2 cellular contexts compared by ENCODE assay signal in the genomic region with DNA sequence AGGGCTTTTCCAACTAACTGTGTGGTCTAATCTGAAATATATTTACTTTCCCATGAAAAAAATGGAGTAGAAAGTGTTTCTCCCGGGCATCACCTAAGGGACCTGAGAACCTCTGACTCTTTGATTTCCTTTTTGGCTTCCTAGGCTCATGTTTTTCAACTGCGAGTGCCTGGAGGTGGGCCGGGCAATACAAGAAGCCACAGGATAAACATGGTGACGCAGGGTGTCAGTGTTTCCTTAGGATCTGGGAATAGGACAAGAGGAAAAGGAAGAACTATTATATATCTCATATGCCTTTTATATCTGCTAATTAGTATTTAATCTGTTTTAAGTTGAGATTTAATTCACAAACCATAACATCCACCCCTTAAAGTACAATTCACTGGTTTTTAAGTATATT.
TF ChIP-seq lines count a peak whose summit lies in the region.

No MANE protein-coding gene starts in this region.

TF ChIP-seq in IMR-90, 13 proteins besides CTCF, POLR2A, EP300 and RAD21:
- TF ChIP-seq BHLHE40 (IDR thresholded peaks at IDR 0.05; ENCODE audit: low read depth, low read length) (no peak), MAFK (IDR thresholded peaks at IDR 0.05; ENCODE audit: low read depth, low read length) (no peak), RFX5 (IDR thresholded peaks at IDR 0.05; ENCODE audit: low read depth, low read length) (no peak), NFE2L2 (IDR thresholded peaks at IDR 0.05; ENCODE audit: low read depth, low read length) (no peak), SMC3 (IDR thresholded peaks at IDR 0.05; ENCODE audit: low read depth, low read length) (no peak), CEBPB (IDR thresholded peaks at IDR 0.05; ENCODE audit: low read depth, low read length) (no peak)
- TF ChIP-seq, protein P1, sequence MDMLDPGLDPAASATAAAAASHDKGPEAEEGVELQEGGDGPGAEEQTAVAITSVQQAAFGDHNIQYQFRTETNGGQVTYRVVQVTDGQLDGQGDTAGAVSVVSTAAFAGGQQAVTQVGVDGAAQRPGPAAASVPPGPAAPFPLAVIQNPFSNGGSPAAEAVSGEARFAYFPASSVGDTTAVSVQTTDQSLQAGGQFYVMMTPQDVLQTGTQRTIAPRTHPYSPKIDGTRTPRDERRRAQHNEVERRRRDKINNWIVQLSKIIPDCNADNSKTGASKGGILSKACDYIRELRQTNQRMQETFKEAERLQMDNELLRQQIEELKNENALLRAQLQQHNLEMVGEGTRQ (IDR thresholded peaks at IDR 0.05; ENCODE audit: low read depth, low read length), result no peak

TF ChIP-seq in K562, 482 proteins besides CTCF, POLR2A, EP300 and RAD21:
- no peak for TF ChIP-seq ID3 (CRISPR knock-in tag; IDR thresholded peaks at IDR 0.05)
- TF ChIP-seq ID3 (tag; IDR thresholded peaks at IDR 0.05), result no peak
- TF ChIP-seq JUNB (CRISPR knock-in tag; conservative IDR thresholded peaks at IDR 0.05), result no peak
- no peak for TF ChIP-seq ZNF280A (IDR thresholded peaks at IDR 0.05; ENCODE audit: low read depth, partially characterized antibody)
- TF ChIP-seq L3MBTL2 (IDR thresholded peaks at IDR 0.05), result no peak
- TF ChIP-seq ZNF347 (CRISPR knock-in tag; IDR thresholded peaks at IDR 0.05; ENCODE audit: low read depth), result no peak
- TF ChIP-seq BACH1 (tag; IDR thresholded peaks at IDR 0.05), result no peak
